26 cellular contexts compared by ENCODE assay signal in the genomic region with DNA sequence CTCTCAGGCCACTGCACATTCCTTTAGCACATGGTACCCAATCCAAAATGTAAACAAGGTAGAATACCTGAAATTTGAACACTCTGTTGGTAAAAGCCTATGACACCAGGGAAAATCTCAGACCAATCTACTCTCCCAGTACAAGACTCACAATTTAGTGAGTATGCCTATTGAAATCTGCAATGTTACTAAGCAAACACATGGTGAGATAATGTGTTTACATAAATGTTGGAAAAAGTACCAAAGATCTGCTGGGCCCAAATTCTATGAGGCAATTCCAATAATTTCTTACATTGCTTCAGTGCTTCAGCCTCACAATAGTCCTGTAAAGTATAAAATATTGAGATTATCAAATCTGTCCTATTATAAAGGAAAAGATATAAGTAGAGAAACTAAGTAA.
DNase-seq lines count a peak whose midpoint lies in the region; ATAC-seq and FAIRE-seq lines count a peak whose summit lies in the region.
"Had no signal": no experiment of that assay in that cellular context is flagged by ENCODE, and none has a peak within 500 bp of the region (broad histone marks: within the 10 kb centered on the region; RNA-seq: fewer than 3 reads in every experiment).

No MANE protein-coding gene starts in this region.

- DNase-seq in NCI-H748 (lab: John Stamatoyannopoulos, UW; ENCODE audit: unreplicated experiment) (peak; percentile 3), NCI-H748 treated with DMSO at 0.1 percent for 48 hours (lab: John Stamatoyannopoulos, UW) (no peak), SK-N-MC (ENCODE audit: low read depth, low spot score) (no peak), Karpas-422 (no peak)
- no peak for DNase-seq in stimulated activated CD4-positive, alpha-beta T cell treated with anti-CD3 and anti-CD28 coated beads, Interleukin-1b, Interleukin-23, amount 100 ng/mL, for 48 hours
- DNase-seq: 8988T, ACHN, BE2C, Calu3, DMS153, H9, HFFc6, KBM-7, MM.1S, NCI-H1048, NCI-H1417, NCI-H1694, NCI-H2029 treated with DMSO at 0.1 percent for 48 hours, NCI-H526 treated with DMSO at 0.1 percent for 48 hours, SIG-M5, SK-N-SH, SW 1271 had no signal

- no peak overlapping the region for H2AFZ ChIP-seq in Karpas-422 (ENCODE audit: low read length)

- H3K79me2 ChIP-seq in Karpas-422 (ENCODE audit: low read length) = no peaks in the 10 kb centered on the region

- H3K4me1 ChIP-seq in Karpas-422 (ENCODE audit: low read length) = no peaks in the 10 kb centered on the region
- H3K4me1 ChIP-seq: BE2C had no signal

- no peak overlapping the region for H3K4me2 ChIP-seq in Karpas-422 (ENCODE audit: low read depth, low read length, poor library complexity, severe bottlenecking)
- H3K4me2 ChIP-seq: SK-N-SH had no signal

- H3K9me3 ChIP-seq in SK-N-MC (ENCODE audit: low read depth, low read length) = no peaks in the 10 kb centered on the region
- no peaks in the 10 kb centered on the region; the same call in 1 of the 2 replicates for H3K9me3 ChIP-seq in Karpas-422 (ENCODE audit: low read length)
- H3K9me3 ChIP-seq: BE2C, SK-N-SH had no signal

- H3K27ac ChIP-seq in SK-N-MC = peak overlapping the region; percentile 13; the same call in 1 of the 2 replicates
- H3K27ac ChIP-seq in Karpas-422 (ENCODE audit: low read length) = no peak overlapping the region

- H3K9me2 ChIP-seq in Karpas-422 (replicated peaks; ENCODE audit: insufficient read depth, low read length) = no peaks in the 10 kb centered on the region
- H3K9me2 ChIP-seq: SK-N-SH had no signal

- ATAC-seq in GM19324 (IDR thresholded peaks at IDR 0.05; ENCODE audit: low FRiP score, unreplicated experiment) = no peak

- no peaks in the 10 kb centered on the region for H3K36me3 ChIP-seq in SK-N-MC (ENCODE audit: insufficient read depth, low read length)
- no peaks in the 10 kb centered on the region for H3K36me3 ChIP-seq in Karpas-422 (ENCODE audit: insufficient read depth, low read length)
- H3K36me3 ChIP-seq: BE2C had no signal

- no peaks in the 10 kb centered on the region for H3K27me3 ChIP-seq in Karpas-422 (ENCODE audit: low read length)
- H3K27me3 ChIP-seq: BE2C had no signal

- FAIRE-seq in islet of Langerhans (lab: Jason Lieb, UNC) = peak; percentile 55
- FAIRE-seq: GM18507, RCC 7860 had no signal

- H3K4me3 ChIP-seq in SK-N-MC (no peak overlapping the region), Karpas-422 (ENCODE audit: low read length) (no peak overlapping the region)

- H4K20me1 ChIP-seq in Karpas-422 (ENCODE audit: insufficient read depth, low read depth, low read length) = no peaks in the 10 kb centered on the region

- no peak overlapping the region for H3K9ac ChIP-seq in SK-N-MC (ENCODE audit: insufficient read length)
- no peak overlapping the region for H3K9ac ChIP-seq in Karpas-422 (ENCODE audit: low read length)
- H3K9ac ChIP-seq: SK-N-SH had no signal
